1 cellular context compared by ENCODE assay signal in the genomic region with DNA sequence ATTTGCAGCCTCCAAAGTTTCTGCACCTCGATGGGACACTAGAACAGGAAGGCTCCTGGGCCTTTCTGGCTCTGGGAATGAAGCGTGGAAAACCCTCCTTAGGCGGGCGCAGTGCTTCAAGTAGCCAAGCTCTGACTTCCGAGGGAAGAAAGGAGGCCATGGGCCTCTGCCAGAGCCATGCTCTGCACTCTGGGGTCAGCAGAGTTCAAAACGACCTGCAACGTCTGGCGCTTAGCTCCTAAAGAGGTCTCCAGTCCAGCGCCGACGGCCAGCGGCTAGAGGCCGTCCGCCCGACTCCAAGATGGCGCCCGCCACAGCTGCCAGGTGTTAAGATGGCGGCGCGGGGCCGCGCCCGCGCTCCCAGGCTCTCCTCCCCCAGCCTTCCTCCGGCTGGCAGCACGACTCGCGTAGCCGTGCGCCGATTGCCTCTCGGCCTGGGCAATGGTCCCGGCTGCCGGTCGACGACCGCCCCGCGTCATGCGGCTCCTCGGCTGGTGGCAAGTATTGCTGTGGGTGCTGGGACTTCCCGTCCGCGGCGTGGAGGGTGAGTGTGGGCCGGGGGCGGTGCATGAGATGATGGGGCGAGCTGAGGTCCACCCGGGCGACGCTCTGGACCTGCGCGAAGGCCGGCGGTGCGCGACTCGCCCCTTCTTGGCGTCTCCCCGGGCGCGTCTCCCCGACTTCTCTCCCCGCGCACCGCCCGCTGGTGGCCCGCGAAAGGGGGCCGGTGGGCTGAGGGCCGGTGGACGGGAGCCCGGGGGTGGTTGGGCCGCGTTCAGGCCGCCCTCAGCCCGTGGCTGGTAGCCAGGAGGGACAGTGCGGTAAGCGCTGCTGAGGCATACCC.
TF ChIP-seq lines count a peak whose summit lies in the region.

A gene with protein sequence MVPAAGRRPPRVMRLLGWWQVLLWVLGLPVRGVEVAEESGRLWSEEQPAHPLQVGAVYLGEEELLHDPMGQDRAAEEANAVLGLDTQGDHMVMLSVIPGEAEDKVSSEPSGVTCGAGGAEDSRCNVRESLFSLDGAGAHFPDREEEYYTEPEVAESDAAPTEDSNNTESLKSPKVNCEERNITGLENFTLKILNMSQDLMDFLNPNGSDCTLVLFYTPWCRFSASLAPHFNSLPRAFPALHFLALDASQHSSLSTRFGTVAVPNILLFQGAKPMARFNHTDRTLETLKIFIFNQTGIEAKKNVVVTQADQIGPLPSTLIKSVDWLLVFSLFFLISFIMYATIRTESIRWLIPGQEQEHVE (plus strand): TSS at position 385 of the 844 bp plus-strand sequence. CDS start 57 bp downstream, at position 442.

TF ChIP-seq in HepG2, 621 proteins besides CTCF, POLR2A, EP300 and RAD21 (continued from another document and continues in another):
- no peak for TF ChIP-seq SRF (IDR thresholded peaks at IDR 0.05; ENCODE audit: low read depth, low read length)
- TF ChIP-seq ZNF317 (CRISPR knock-in tag; IDR thresholded peaks at IDR 0.05), result peak; percentile 83
- TF ChIP-seq IRX3 (CRISPR knock-in tag; IDR thresholded peaks at IDR 0.05; ENCODE audit: borderline replicate concordance, low read depth), result peak; percentile 89; the same call in 1 of the 2 replicates
- TF ChIP-seq NCOA5 (CRISPR knock-in tag; IDR thresholded peaks at IDR 0.05), result no peak
- TF ChIP-seq, protein P1, sequence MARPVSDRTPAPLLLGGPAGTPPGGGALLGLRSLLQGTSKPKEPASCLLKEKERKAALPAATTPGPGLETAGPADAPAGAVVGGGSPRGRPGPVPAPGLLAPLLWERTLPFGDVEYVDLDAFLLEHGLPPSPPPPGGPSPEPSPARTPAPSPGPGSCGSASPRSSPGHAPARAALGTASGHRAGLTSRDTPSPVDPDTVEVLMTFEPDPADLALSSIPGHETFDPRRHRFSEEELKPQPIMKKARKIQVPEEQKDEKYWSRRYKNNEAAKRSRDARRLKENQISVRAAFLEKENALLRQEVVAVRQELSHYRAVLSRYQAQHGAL (CRISPR knock-in tag; IDR thresholded peaks at IDR 0.05; ENCODE audit: not compliant biosample characterization), result peak; percentile 60
- no peak for TF ChIP-seq NBN (conservative IDR thresholded peaks at IDR 0.05)
- TF ChIP-seq HDAC1 (CRISPR knock-in tag; IDR thresholded peaks at IDR 0.05), result peak; percentile 84
- TF ChIP-seq TBL1XR1 (IDR thresholded peaks at IDR 0.05; ENCODE audit: borderline replicate concordance, low read length, partially characterized antibody), result no peak
- peak; percentile 66; the same call in 1 of the 2 replicates for TF ChIP-seq KDM5A (IDR thresholded peaks at IDR 0.05; ENCODE audit: borderline replicate concordance, low read length)
- TF ChIP-seq ZNF768 (CRISPR knock-in tag; IDR thresholded peaks at IDR 0.05), result peak; percentile 85; the same call in 1 of the 2 replicates
- peak; percentile 72 for TF ChIP-seq ZSCAN25 (CRISPR knock-in tag; IDR thresholded peaks at IDR 0.05)
- TF ChIP-seq ZSCAN20 (CRISPR knock-in tag; IDR thresholded peaks at IDR 0.05; ENCODE audit: borderline replicate concordance), result peak; percentile 55; the same call in 1 of the 2 replicates
- no peak; the same call in 1 of the 2 replicates for TF ChIP-seq ZNF629 (CRISPR knock-in tag; conservative IDR thresholded peaks at IDR 0.05)
- peak; percentile 89 for TF ChIP-seq POLR2G (IDR thresholded peaks at IDR 0.05; ENCODE audit: low read depth, low read length)
- TF ChIP-seq SRSF1 (optimal IDR thresholded peaks at IDR 0.05; ENCODE audit: low read depth, low read length), result peak; percentile 84
- TF ChIP-seq SMYD3 (CRISPR knock-in tag; IDR thresholded peaks at IDR 0.05), result no peak
- TF ChIP-seq, protein P2, sequence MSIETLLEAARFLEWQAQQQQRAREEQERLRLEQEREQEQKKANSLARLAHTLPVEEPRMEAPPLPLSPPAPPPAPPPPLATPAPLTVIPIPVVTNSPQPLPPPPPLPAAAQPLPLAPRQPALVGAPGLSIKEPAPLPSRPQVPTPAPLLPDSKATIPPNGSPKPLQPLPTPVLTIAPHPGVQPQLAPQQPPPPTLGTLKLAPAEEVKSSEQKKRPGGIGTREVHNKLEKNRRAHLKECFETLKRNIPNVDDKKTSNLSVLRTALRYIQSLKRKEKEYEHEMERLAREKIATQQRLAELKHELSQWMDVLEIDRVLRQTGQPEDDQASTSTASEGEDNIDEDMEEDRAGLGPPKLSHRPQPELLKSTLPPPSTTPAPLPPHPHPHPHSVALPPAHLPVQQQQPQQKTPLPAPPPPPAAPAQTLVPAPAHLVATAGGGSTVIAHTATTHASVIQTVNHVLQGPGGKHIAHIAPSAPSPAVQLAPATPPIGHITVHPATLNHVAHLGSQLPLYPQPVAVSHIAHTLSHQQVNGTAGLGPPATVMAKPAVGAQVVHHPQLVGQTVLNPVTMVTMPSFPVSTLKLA (IDR thresholded peaks at IDR 0.05), result no peak
- TF ChIP-seq ZBTB1 (CRISPR knock-in tag; IDR thresholded peaks at IDR 0.05; ENCODE audit: borderline replicate concordance), result no peak
- TF ChIP-seq, protein P3, sequence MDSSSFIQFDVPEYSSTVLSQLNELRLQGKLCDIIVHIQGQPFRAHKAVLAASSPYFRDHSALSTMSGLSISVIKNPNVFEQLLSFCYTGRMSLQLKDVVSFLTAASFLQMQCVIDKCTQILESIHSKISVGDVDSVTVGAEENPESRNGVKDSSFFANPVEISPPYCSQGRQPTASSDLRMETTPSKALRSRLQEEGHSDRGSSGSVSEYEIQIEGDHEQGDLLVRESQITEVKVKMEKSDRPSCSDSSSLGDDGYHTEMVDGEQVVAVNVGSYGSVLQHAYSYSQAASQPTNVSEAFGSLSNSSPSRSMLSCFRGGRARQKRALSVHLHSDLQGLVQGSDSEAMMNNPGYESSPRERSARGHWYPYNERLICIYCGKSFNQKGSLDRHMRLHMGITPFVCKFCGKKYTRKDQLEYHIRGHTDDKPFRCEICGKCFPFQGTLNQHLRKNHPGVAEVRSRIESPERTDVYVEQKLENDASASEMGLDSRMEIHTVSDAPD (CRISPR knock-in tag; IDR thresholded peaks at IDR 0.05), result no peak
- no peak for TF ChIP-seq NR2F6 (IDR thresholded peaks at IDR 0.05)
- peak; percentile 57; the same call in 1 of the 2 replicates for TF ChIP-seq NR2F6 (CRISPR knock-in tag; IDR thresholded peaks at IDR 0.05)
- TF ChIP-seq PCBP1 (IDR thresholded peaks at IDR 0.05; ENCODE audit: borderline replicate concordance, low read depth, low read length), result 0 out of 2 replicates have a peak, but pooled peaks have one; percentile 19
- peak; percentile 55; the same call in 1 of the 2 replicates for TF ChIP-seq FOXJ3 (CRISPR knock-in tag; IDR thresholded peaks at IDR 0.05; ENCODE audit: borderline replicate concordance)
- TF ChIP-seq ZNF761 (CRISPR knock-in tag; conservative IDR thresholded peaks at IDR 0.05), result no peak
- TF ChIP-seq, protein P4, sequence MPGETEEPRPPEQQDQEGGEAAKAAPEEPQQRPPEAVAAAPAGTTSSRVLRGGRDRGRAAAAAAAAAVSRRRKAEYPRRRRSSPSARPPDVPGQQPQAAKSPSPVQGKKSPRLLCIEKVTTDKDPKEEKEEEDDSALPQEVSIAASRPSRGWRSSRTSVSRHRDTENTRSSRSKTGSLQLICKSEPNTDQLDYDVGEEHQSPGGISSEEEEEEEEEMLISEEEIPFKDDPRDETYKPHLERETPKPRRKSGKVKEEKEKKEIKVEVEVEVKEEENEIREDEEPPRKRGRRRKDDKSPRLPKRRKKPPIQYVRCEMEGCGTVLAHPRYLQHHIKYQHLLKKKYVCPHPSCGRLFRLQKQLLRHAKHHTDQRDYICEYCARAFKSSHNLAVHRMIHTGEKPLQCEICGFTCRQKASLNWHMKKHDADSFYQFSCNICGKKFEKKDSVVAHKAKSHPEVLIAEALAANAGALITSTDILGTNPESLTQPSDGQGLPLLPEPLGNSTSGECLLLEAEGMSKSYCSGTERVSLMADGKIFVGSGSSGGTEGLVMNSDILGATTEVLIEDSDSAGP (CRISPR knock-in tag; IDR thresholded peaks at IDR 0.05; ENCODE audit: borderline replicate concordance), result peak; percentile 93
- TF ChIP-seq, protein P5, sequence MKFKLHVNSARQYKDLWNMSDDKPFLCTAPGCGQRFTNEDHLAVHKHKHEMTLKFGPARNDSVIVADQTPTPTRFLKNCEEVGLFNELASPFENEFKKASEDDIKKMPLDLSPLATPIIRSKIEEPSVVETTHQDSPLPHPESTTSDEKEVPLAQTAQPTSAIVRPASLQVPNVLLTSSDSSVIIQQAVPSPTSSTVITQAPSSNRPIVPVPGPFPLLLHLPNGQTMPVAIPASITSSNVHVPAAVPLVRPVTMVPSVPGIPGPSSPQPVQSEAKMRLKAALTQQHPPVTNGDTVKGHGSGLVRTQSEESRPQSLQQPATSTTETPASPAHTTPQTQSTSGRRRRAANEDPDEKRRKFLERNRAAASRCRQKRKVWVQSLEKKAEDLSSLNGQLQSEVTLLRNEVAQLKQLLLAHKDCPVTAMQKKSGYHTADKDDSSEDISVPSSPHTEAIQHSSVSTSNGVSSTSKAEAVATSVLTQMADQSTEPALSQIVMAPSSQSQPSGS (CRISPR knock-in tag; IDR thresholded peaks at IDR 0.05), result peak; percentile 67; the same call in 1 of the 2 replicates
- TF ChIP-seq, protein P6, sequence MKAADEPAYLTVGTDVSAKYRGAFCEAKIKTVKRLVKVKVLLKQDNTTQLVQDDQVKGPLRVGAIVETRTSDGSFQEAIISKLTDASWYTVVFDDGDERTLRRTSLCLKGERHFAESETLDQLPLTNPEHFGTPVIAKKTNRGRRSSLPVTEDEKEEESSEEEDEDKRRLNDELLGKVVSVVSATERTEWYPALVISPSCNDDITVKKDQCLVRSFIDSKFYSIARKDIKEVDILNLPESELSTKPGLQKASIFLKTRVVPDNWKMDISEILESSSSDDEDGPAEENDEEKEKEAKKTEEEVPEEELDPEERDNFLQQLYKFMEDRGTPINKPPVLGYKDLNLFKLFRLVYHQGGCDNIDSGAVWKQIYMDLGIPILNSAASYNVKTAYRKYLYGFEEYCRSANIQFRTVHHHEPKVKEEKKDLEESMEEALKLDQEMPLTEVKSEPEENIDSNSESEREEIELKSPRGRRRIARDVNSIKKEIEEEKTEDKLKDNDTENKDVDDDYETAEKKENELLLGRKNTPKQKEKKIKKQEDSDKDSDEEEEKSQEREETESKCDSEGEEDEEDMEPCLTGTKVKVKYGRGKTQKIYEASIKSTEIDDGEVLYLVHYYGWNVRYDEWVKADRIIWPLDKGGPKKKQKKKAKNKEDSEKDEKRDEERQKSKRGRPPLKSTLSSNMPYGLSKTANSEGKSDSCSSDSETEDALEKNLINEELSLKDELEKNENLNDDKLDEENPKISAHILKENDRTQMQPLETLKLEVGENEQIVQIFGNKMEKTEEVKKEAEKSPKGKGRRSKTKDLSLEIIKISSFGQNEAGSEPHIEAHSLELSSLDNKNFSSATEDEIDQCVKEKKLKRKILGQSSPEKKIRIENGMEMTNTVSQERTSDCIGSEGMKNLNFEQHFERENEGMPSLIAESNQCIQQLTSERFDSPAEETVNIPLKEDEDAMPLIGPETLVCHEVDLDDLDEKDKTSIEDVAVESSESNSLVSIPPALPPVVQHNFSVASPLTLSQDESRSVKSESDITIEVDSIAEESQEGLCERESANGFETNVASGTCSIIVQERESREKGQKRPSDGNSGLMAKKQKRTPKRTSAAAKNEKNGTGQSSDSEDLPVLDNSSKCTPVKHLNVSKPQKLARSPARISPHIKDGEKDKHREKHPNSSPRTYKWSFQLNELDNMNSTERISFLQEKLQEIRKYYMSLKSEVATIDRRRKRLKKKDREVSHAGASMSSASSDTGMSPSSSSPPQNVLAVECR (CRISPR knock-in tag; IDR thresholded peaks at IDR 0.05; ENCODE audit: borderline replicate concordance), result peak; percentile 90
- TF ChIP-seq NPAS2 (CRISPR knock-in tag; IDR thresholded peaks at IDR 0.05; ENCODE audit: borderline replicate concordance), result no peak
- 0 out of 2 replicates have a peak, but pooled peaks have one; percentile 61 for TF ChIP-seq ZNF839 (CRISPR knock-in tag; IDR thresholded peaks at IDR 0.05; ENCODE audit: borderline replicate concordance)
- TF ChIP-seq, protein P7, sequence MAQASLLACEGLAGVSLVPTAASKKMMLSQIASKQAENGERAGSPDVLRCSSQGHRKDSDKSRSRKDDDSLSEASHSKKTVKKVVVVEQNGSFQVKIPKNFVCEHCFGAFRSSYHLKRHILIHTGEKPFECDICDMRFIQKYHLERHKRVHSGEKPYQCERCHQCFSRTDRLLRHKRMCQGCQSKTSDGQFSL (CRISPR knock-in tag; IDR thresholded peaks at IDR 0.05), result peak; percentile 84
- peak; percentile 96; the same call in 1 of the 2 replicates for TF ChIP-seq KAT7 (CRISPR knock-in tag; IDR thresholded peaks at IDR 0.05; ENCODE audit: borderline replicate concordance)
- TF ChIP-seq, protein P8, sequence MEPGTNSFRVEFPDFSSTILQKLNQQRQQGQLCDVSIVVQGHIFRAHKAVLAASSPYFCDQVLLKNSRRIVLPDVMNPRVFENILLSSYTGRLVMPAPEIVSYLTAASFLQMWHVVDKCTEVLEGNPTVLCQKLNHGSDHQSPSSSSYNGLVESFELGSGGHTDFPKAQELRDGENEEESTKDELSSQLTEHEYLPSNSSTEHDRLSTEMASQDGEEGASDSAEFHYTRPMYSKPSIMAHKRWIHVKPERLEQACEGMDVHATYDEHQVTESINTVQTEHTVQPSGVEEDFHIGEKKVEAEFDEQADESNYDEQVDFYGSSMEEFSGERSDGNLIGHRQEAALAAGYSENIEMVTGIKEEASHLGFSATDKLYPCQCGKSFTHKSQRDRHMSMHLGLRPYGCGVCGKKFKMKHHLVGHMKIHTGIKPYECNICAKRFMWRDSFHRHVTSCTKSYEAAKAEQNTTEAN (CRISPR knock-in tag; conservative IDR thresholded peaks at IDR 0.05), result peak; percentile 75
- TF ChIP-seq, protein P9, sequence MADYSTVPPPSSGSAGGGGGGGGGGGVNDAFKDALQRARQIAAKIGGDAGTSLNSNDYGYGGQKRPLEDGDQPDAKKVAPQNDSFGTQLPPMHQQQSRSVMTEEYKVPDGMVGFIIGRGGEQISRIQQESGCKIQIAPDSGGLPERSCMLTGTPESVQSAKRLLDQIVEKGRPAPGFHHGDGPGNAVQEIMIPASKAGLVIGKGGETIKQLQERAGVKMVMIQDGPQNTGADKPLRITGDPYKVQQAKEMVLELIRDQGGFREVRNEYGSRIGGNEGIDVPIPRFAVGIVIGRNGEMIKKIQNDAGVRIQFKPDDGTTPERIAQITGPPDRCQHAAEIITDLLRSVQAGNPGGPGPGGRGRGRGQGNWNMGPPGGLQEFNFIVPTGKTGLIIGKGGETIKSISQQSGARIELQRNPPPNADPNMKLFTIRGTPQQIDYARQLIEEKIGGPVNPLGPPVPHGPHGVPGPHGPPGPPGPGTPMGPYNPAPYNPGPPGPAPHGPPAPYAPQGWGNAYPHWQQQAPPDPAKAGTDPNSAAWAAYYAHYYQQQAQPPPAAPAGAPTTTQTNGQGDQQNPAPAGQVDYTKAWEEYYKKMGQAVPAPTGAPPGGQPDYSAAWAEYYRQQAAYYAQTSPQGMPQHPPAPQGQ (CRISPR knock-in tag; IDR thresholded peaks at IDR 0.05; ENCODE audit: borderline replicate concordance), result no peak; the same call in 1 of the 2 replicates
- TF ChIP-seq, protein P10, sequence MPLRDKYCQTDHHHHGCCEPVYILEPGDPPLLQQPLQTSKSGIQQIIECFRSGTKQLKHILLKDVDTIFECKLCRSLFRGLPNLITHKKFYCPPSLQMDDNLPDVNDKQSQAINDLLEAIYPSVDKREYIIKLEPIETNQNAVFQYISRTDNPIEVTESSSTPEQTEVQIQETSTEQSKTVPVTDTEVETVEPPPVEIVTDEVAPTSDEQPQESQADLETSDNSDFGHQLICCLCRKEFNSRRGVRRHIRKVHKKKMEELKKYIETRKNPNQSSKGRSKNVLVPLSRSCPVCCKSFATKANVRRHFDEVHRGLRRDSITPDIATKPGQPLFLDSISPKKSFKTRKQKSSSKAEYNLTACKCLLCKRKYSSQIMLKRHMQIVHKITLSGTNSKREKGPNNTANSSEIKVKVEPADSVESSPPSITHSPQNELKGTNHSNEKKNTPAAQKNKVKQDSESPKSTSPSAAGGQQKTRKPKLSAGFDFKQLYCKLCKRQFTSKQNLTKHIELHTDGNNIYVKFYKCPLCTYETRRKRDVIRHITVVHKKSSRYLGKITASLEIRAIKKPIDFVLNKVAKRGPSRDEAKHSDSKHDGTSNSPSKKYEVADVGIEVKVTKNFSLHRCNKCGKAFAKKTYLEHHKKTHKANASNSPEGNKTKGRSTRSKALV (CRISPR knock-in tag; IDR thresholded peaks at IDR 0.05), result peak; percentile 61; the same call in 1 of the 2 replicates
- no peak; the same call in 1 of the 2 replicates for TF ChIP-seq ZSCAN21 (CRISPR knock-in tag; IDR thresholded peaks at IDR 0.05; ENCODE audit: borderline replicate concordance)
